8 cellular contexts compared by ENCODE assay signal in genomic region chr5:96431376-96432244, GRCh38. TPM values are rescaled to one million over a fixed set of nuclear protein-coding genes. Genes with fewer than 3 reads are reported as not detected.
DNase-seq lines count a peak whose midpoint lies in the region; ATAC-seq, FAIRE-seq and TF ChIP-seq lines count a peak whose summit lies in the region.

No MANE protein-coding gene starts in this region.

- no peak overlapping the region for H2BK5ac ChIP-seq in trophoblast cell (ENCODE audit: low read depth, low read length, poor library complexity)

- H3K9me3 ChIP-seq in upper lobe of right lung (no peaks in the 10 kb centered on the region), trophoblast cell (ENCODE audit: insufficient read depth, low read depth, low read length) (peaks cover 4% of the 10 kb centered on the region)

- TF ChIP-seq CTCF in upper lobe of right lung (IDR thresholded peaks at IDR 0.05), result no peak

- H2AFZ ChIP-seq in ACC112 (ENCODE audit: low read length, unreplicated experiment) (peak overlapping the region; percentile 56), trophoblast cell (ENCODE audit: insufficient read depth, low read length, poor library complexity) (no peak overlapping the region)

- DNase-seq in H54 (ENCODE audit: insufficient read length, low spot score) (peak; percentile 44), SK-MEL-5 (ENCODE audit: low read depth, low spot score) (peak; percentile 28), inferior parietal cortex (ENCODE audit: extremely low spot score) (peak; percentile 24), upper lobe of right lung (no peak), trophoblast cell (no peak), medulla oblongata (ENCODE audit: extremely low spot score) (no peak)

- H3K4me1 ChIP-seq in ACC112 (ENCODE audit: control insufficient read depth, insufficient read depth, low read length, unreplicated experiment), result peaks cover 15% of the 10 kb centered on the region
- peaks cover 14% of the 10 kb centered on the region for H3K4me1 ChIP-seq in upper lobe of right lung
- H3K4me1 ChIP-seq in trophoblast cell (ENCODE audit: control insufficient read depth in 1 of 2, insufficient read depth in 2 of 2, low read length in 2 of 2), result peaks cover 2 to 4% of the 10 kb centered on the region in 2 experiments

- no peak overlapping the region for H2AK5ac ChIP-seq in trophoblast cell (ENCODE audit: low read length)

- no peak overlapping the region for H4K12ac ChIP-seq in trophoblast cell (ENCODE audit: low read depth, low read length)

- WGBS in trophoblast cell (ENCODE audit: extremely low coverage, insufficient coverage, insufficient read length), result no CpG with 5 or more reads among the region's 33 CpGs

- peak; percentile 52 for FAIRE-seq in H54 (lab: Jason Lieb, UNC)

- TF ChIP-seq POLR2A in H54 (IDR thresholded peaks at IDR 0.05; ENCODE audit: low read depth, low read length), result no peak

- ATAC-seq in upper lobe of right lung, result no peak
- ATAC-seq in GM18858 (IDR thresholded peaks at IDR 0.05; ENCODE audit: unreplicated experiment), result no peak

- in situ Hi-C loops in SK-MEL-5 (cut with HindIII; ENCODE audit: low pct_unique_long_range_greater_than_20kb, low sequenced_read_pairs), result no loop called here

- H3K27ac ChIP-seq in ACC112 (ENCODE audit: low read depth, low read length), result peak overlapping the region; percentile 70
- no peak overlapping the region for H3K27ac ChIP-seq in upper lobe of right lung
- H3K27ac ChIP-seq in trophoblast cell (ENCODE audit: low read depth, low read length), result no peak overlapping the region

- no peak overlapping the region for H3K9ac ChIP-seq in trophoblast cell (ENCODE audit: low read length)

- no peak overlapping the region for H4K91ac ChIP-seq in trophoblast cell (ENCODE audit: low read depth, low read length)

- H4K8ac ChIP-seq in trophoblast cell (ENCODE audit: low read depth, low read length), result no peak overlapping the region

- intact Hi-C loops in upper lobe of right lung (cut with DNase I), result no loop called here

- peak overlapping the region; percentile 71 for H3K4me3 ChIP-seq in ACC112 (ENCODE audit: low read depth, low read length)
- H3K4me3 ChIP-seq in upper lobe of right lung, result no peak overlapping the region
- H3K4me3 ChIP-seq in trophoblast cell (ENCODE audit: low read depth, low read length), result no peak overlapping the region

- H3K27me3 ChIP-seq in ACC112 (ENCODE audit: insufficient read depth, low read length), result peaks cover 37% of the 10 kb centered on the region
- H3K27me3 ChIP-seq in upper lobe of right lung, result peaks cover 52% of the 10 kb centered on the region
- peaks cover 30% of the 10 kb centered on the region for H3K27me3 ChIP-seq in trophoblast cell (ENCODE audit: insufficient read depth, low read length)

- no peak overlapping the region for H3K4me2 ChIP-seq in trophoblast cell (ENCODE audit: low read length)

- no peak overlapping the region for H2BK120ac ChIP-seq in trophoblast cell (ENCODE audit: insufficient read depth, low read length, poor library complexity)

- no peak overlapping the region for H3K4ac ChIP-seq in trophoblast cell (ENCODE audit: low read depth, low read length)

- H3K18ac ChIP-seq in trophoblast cell (ENCODE audit: low read length), result no peak overlapping the region

- H3K79me2 ChIP-seq in ACC112 (ENCODE audit: control insufficient read depth, insufficient read depth, low read length, unreplicated experiment), result no peaks in the 10 kb centered on the region
- H3K79me2 ChIP-seq in trophoblast cell (ENCODE audit: control insufficient read depth, insufficient read depth, low read length, poor library complexity), result no peaks in the 10 kb centered on the region

- no peak overlapping the region for H3K14ac ChIP-seq in trophoblast cell (ENCODE audit: low read length)

- H3K36me3 ChIP-seq in ACC112 (ENCODE audit: insufficient read depth, low read length), result no peaks in the 10 kb centered on the region
- H3K36me3 ChIP-seq in upper lobe of right lung, result no peaks in the 10 kb centered on the region
- no peaks in the 10 kb centered on the region for H3K36me3 ChIP-seq in trophoblast cell (ENCODE audit: control insufficient read depth in 1 of 2, insufficient read depth in 2 of 2, low read length in 2 of 2)

- no peaks in the 10 kb centered on the region for H3K79me1 ChIP-seq in trophoblast cell (ENCODE audit: low read length)

- H3K23ac ChIP-seq in trophoblast cell (ENCODE audit: low read length), result no peak overlapping the region

- no peak overlapping the region for H2BK12ac ChIP-seq in trophoblast cell (ENCODE audit: low read length)

RNA-seq across cellular contexts. Expression of gene PCSK1, which starts 1.4 kb away (rescaled TPM):
- total RNA-seq in SK-MEL-5 (2014; rRNA removed; shearing (Covaris generic)), result 10.9 and 13.6 TPM in 2 replicates
- polyA plus RNA-seq in SK-MEL-5 (2015; cell fraction: cytosol; rRNA removed), result 7.5 and 11.0 TPM in 2 replicates
- polyA plus RNA-seq in SK-MEL-5 (2015; cell fraction: nucleus; rRNA removed), result 3.0 and 9.2 TPM in 2 replicates
- total RNA-seq in upper lobe of right lung, result not detected
- not detected in 2 replicates for polyA plus RNA-seq in trophoblast cell (2013)

Comparison
In these comparisons a context has a peak if more than half of its experiments do, and no peak if none do; other contexts are left out.
1. DNase-seq: peak in H54 (single experiment), SK-MEL-5 (single experiment) and inferior parietal cortex (single experiment); none in upper lobe of right lung (single experiment), trophoblast cell (0 of 2) and medulla oblongata (single experiment).
2. RNA of gene PCSK1, which starts 1.4 kb away (total RNA-seq): 10.9 to 13.6 TPM in SK-MEL-5; not detected in upper lobe of right lung (single experiment); every median in the first group is over 10 times any median in the second.